11 cellular contexts compared by ENCODE assay signal in the genomic region with DNA sequence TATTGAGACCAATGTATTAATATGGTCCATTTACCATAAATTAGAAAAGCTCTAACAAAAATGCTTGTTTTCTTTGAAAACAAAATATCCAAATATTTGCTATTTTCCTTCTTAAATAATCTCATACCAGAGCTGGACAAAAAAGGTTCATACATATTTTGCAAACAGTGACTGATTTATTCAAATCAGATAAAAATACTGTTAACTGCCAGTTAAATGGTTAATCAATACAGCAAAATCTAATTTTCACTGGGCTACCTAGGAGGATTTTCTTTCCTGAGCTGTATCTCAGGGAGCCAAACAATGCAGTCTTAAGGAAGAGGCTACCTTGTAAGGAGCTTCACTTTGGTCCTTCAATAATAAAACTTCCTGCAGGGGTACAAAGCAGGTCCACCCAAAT. TPM values are rescaled to one million over a fixed set of nuclear protein-coding genes. Genes with fewer than 3 reads are reported as not detected.
A peak's percentile ranks its signal among the peaks of the same experiment; 100 is the strongest.
DNase-seq lines count a peak whose midpoint lies in the region; ATAC-seq, FAIRE-seq and TF ChIP-seq lines count a peak whose summit lies in the region.
"Had no signal": no experiment of that assay in that cellular context is flagged by ENCODE, and none has a peak within 500 bp of the region (broad histone marks: within the 10 kb centered on the region; RNA-seq: fewer than 3 reads in every experiment).

No MANE protein-coding gene starts in this region.

- DNase-seq in HAP-1 (ENCODE audit: low spot score in 2 of 2): peak in 1 of 2 experiments; percentile 20
- DNase-seq in brain microvascular endothelial cell: no peak
- DNase-seq in kidney: no peak
- no peak for DNase-seq in stimulated activated effector memory CD8-positive, alpha-beta T cell treated with anti-CD3 and anti-CD28 coated beads, Interleukin-12 subunit alpha, Interleukin-12 subunit beta, amount 100 ng/mL, for 72 hours (ENCODE audit: low spot score in 2 of 2)
- DNase-seq in T-helper 1 cell: no peak
- DNase-seq in GM13977 (ENCODE audit: low spot score): no peak
- DNase-seq in globus pallidus (ENCODE audit: low spot score): no peak
- DNase-seq: activated CD4-positive, alpha-beta T cell treated with anti-CD3 and anti-CD28 coated beads, Interleukin-2, amount 10 ng/mL, durations not matched to agents 7 days and 5 days; adrenal gland; stimulated activated CD4-positive, alpha-beta T cell treated with anti-CD3 and anti-CD28 coated beads, Interleukin-12 subunit alpha, Interleukin-12 subunit beta, amount 100 ng/mL, for 4 hours had no signal

- intact Hi-C loops in kidney (cut with DNase I): no loop called here

- H3K4me3 Mint-ChIP-seq in stimulated activated effector memory CD8-positive, alpha-beta T cell treated with anti-CD3 and anti-CD28 coated beads, Interleukin-12 subunit alpha, Interleukin-12 subunit beta, amount 100 ng/mL, for 72 hours: peak overlapping the region; percentile 84

- H3K27ac Mint-ChIP-seq in stimulated activated effector memory CD8-positive, alpha-beta T cell treated with anti-CD3 and anti-CD28 coated beads, Interleukin-12 subunit alpha, Interleukin-12 subunit beta, amount 100 ng/mL, for 72 hours: no peak overlapping the region
- H3K27ac Mint-ChIP-seq: activated CD4-positive, alpha-beta T cell treated with anti-CD3 and anti-CD28 coated beads, Interleukin-2, amount 10 ng/mL, durations not matched to agents 7 days and 5 days had no signal

- TF ChIP-seq CTCF in brain microvascular endothelial cell (IDR thresholded peaks at IDR 0.05; ENCODE audit: low read depth, low read length, missing control alignments): no peak
- TF ChIP-seq CTCF in kidney (IDR thresholded peaks at IDR 0.05; ENCODE audit: borderline replicate concordance, extremely low read depth, insufficient read depth): no peak
- TF ChIP-seq CTCF in GM13977 (IDR thresholded peaks at IDR 0.05; ENCODE audit: extremely low read depth, insufficient read depth, missing control alignments): no peak

- no peaks in the 10 kb centered on the region for H3K9me3 ChIP-seq in HAP-1
- H3K9me3 ChIP-seq in kidney (ENCODE audit: control insufficient read depth in 1 of 2, low read length in 2 of 2): no peaks in the 10 kb centered on the region
- H3K9me3 ChIP-seq: adrenal gland had no signal

- no peaks in the 10 kb centered on the region for H3K27me3 ChIP-seq in HAP-1 (ENCODE audit: low read depth)
- H3K27me3 ChIP-seq in brain microvascular endothelial cell (replicated peaks): no peaks in the 10 kb centered on the region
- H3K27me3 ChIP-seq: adrenal gland had no signal

- H3K9ac ChIP-seq in kidney (ENCODE audit: low read length in 2 of 2): no peak overlapping the region

- no peaks in the 10 kb centered on the region for H3K36me3 Mint-ChIP-seq in stimulated activated effector memory CD8-positive, alpha-beta T cell treated with anti-CD3 and anti-CD28 coated beads, Interleukin-12 subunit alpha, Interleukin-12 subunit beta, amount 100 ng/mL, for 72 hours

- H3K4me3 ChIP-seq in HAP-1 (peak overlapping the region; percentile 79), brain microvascular endothelial cell (ENCODE audit: low read depth, low read length) (peak overlapping the region; percentile 94), kidney (ENCODE audit: low read length in 2 of 2) (peak overlapping the region; percentile 97 to 99)

- no peak for FAIRE-seq in kidney (lab: Jason Lieb, UNC)

- no peaks in the 10 kb centered on the region for H3K9me3 Mint-ChIP-seq in stimulated activated effector memory CD8-positive, alpha-beta T cell treated with anti-CD3 and anti-CD28 coated beads, Interleukin-12 subunit alpha, Interleukin-12 subunit beta, amount 100 ng/mL, for 72 hours
- H3K9me3 Mint-ChIP-seq: activated CD4-positive, alpha-beta T cell treated with anti-CD3 and anti-CD28 coated beads, Interleukin-2, amount 10 ng/mL, durations not matched to agents 7 days and 5 days had no signal

- no peak for ATAC-seq in stimulated activated effector memory CD8-positive, alpha-beta T cell treated with anti-CD3 and anti-CD28 coated beads, Interleukin-12 subunit alpha, Interleukin-12 subunit beta, amount 100 ng/mL, for 72 hours
- no peak for ATAC-seq in GM18907 (IDR thresholded peaks at IDR 0.05; ENCODE audit: unreplicated experiment)

- in situ Hi-C loops in HAP-1 (cut with MboI; ENCODE audit: low sequenced_read_pairs) (no loop called here), brain microvascular endothelial cell (cut with HindIII; ENCODE audit: low pct_ligation_motif_present, low sequenced_read_pairs) (no loop called here), GM13977 (cut with MboI; ENCODE audit: low pct_unique_long_range_greater_than_20kb, low sequenced_read_pairs, unreplicated experiment) (no loop called here)

- peaks cover 20% of the 10 kb centered on the region for H3K4me1 ChIP-seq in HAP-1
- H3K4me1 ChIP-seq in kidney (ENCODE audit: control insufficient read depth in 1 of 2, insufficient read depth in 1 of 2, low read depth in 1 of 2, low read length in 2 of 2): peaks cover 7 to 11% of the 10 kb centered on the region in 2 donors

- peaks cover 16% of the 10 kb centered on the region for H3K4me1 Mint-ChIP-seq in stimulated activated effector memory CD8-positive, alpha-beta T cell treated with anti-CD3 and anti-CD28 coated beads, Interleukin-12 subunit alpha, Interleukin-12 subunit beta, amount 100 ng/mL, for 72 hours

- H3K36me3 ChIP-seq in HAP-1 (replicated peaks) (peaks cover 4% of the 10 kb centered on the region), brain microvascular endothelial cell (replicated peaks) (peaks cover 17% of the 10 kb centered on the region), kidney (ENCODE audit: control insufficient read depth in 1 of 2, insufficient read depth in 2 of 2, low read length in 2 of 2) (peaks cover 0 to 3% of the 10 kb centered on the region in 2 donors)
- H3K36me3 ChIP-seq: adrenal gland had no signal

- H3K27ac ChIP-seq in brain microvascular endothelial cell (no peak overlapping the region), kidney (ENCODE audit: low read depth in 2 of 2, low read length in 2 of 2) (no peak overlapping the region)

RNA-seq across cellular contexts. Expression of a gene that starts 2.0 kb away (rescaled TPM):
- 78.2 TPM for total RNA-seq in kidney
- polyA plus RNA-seq in kidney (ENCODE audit: insufficient read depth, low read depth, low replicate concordance): 46.2 TPM
